1 cellular context compared by ENCODE assay signal in the genomic region with DNA sequence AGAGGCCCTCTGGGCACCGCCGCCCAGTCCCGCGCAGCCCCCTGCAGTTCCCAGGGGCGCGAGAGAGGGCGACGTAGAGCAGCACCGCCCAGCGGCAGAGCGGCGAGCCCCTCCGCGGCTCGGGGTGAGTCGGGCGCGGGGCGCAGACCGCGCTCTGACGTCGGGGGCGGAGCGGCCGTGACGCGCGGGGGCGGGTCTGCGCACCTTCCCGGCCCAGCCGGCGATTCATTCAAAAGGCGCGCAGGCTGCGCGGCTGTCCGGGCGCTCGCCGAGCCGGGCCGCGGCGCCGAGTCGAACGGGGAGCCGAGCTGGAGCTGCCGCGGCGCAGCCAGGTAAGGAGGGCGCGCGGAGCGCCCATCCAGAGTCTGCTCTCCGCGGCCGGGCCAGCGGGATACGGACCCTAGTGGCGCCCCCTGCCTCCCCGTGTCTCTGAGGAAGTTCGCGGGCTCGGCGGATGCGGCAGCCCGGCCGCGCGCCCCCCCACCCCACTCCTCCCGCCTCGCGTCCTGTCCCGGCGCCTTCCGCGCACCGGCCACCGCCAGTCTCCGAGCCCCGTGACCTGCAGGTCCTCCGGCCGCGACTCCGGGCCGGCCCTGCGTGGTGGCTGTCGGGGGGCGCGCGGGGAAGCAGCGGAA.
A peak's percentile ranks its signal among the peaks of the same experiment; 100 is the strongest.
TF ChIP-seq lines count a peak whose summit lies in the region.

A gene with protein sequence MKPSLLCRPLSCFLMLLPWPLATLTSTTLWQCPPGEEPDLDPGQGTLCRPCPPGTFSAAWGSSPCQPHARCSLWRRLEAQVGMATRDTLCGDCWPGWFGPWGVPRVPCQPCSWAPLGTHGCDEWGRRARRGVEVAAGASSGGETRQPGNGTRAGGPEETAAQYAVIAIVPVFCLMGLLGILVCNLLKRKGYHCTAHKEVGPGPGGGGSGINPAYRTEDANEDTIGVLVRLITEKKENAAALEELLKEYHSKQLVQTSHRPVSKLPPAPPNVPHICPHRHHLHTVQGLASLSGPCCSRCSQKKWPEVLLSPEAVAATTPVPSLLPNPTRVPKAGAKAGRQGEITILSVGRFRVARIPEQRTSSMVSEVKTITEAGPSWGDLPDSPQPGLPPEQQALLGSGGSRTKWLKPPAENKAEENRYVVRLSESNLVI (plus strand): TSS at position 232 of the 635 bp plus-strand sequence. CDS start 12,738 bp downstream, outside the sequence.

TF ChIP-seq in K562, 482 proteins besides CTCF, POLR2A, EP300 and RAD21 (continued from another document and continues in another):
- TF ChIP-seq, protein P1, sequence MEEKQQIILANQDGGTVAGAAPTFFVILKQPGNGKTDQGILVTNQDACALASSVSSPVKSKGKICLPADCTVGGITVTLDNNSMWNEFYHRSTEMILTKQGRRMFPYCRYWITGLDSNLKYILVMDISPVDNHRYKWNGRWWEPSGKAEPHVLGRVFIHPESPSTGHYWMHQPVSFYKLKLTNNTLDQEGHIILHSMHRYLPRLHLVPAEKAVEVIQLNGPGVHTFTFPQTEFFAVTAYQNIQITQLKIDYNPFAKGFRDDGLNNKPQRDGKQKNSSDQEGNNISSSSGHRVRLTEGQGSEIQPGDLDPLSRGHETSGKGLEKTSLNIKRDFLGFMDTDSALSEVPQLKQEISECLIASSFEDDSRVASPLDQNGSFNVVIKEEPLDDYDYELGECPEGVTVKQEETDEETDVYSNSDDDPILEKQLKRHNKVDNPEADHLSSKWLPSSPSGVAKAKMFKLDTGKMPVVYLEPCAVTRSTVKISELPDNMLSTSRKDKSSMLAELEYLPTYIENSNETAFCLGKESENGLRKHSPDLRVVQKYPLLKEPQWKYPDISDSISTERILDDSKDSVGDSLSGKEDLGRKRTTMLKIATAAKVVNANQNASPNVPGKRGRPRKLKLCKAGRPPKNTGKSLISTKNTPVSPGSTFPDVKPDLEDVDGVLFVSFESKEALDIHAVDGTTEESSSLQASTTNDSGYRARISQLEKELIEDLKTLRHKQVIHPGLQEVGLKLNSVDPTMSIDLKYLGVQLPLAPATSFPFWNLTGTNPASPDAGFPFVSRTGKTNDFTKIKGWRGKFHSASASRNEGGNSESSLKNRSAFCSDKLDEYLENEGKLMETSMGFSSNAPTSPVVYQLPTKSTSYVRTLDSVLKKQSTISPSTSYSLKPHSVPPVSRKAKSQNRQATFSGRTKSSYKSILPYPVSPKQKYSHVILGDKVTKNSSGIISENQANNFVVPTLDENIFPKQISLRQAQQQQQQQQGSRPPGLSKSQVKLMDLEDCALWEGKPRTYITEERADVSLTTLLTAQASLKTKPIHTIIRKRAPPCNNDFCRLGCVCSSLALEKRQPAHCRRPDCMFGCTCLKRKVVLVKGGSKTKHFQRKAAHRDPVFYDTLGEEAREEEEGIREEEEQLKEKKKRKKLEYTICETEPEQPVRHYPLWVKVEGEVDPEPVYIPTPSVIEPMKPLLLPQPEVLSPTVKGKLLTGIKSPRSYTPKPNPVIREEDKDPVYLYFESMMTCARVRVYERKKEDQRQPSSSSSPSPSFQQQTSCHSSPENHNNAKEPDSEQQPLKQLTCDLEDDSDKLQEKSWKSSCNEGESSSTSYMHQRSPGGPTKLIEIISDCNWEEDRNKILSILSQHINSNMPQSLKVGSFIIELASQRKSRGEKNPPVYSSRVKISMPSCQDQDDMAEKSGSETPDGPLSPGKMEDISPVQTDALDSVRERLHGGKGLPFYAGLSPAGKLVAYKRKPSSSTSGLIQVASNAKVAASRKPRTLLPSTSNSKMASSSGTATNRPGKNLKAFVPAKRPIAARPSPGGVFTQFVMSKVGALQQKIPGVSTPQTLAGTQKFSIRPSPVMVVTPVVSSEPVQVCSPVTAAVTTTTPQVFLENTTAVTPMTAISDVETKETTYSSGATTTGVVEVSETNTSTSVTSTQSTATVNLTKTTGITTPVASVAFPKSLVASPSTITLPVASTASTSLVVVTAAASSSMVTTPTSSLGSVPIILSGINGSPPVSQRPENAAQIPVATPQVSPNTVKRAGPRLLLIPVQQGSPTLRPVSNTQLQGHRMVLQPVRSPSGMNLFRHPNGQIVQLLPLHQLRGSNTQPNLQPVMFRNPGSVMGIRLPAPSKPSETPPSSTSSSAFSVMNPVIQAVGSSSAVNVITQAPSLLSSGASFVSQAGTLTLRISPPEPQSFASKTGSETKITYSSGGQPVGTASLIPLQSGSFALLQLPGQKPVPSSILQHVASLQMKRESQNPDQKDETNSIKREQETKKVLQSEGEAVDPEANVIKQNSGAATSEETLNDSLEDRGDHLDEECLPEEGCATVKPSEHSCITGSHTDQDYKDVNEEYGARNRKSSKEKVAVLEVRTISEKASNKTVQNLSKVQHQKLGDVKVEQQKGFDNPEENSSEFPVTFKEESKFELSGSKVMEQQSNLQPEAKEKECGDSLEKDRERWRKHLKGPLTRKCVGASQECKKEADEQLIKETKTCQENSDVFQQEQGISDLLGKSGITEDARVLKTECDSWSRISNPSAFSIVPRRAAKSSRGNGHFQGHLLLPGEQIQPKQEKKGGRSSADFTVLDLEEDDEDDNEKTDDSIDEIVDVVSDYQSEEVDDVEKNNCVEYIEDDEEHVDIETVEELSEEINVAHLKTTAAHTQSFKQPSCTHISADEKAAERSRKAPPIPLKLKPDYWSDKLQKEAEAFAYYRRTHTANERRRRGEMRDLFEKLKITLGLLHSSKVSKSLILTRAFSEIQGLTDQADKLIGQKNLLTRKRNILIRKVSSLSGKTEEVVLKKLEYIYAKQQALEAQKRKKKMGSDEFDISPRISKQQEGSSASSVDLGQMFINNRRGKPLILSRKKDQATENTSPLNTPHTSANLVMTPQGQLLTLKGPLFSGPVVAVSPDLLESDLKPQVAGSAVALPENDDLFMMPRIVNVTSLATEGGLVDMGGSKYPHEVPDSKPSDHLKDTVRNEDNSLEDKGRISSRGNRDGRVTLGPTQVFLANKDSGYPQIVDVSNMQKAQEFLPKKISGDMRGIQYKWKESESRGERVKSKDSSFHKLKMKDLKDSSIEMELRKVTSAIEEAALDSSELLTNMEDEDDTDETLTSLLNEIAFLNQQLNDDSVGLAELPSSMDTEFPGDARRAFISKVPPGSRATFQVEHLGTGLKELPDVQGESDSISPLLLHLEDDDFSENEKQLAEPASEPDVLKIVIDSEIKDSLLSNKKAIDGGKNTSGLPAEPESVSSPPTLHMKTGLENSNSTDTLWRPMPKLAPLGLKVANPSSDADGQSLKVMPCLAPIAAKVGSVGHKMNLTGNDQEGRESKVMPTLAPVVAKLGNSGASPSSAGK (IDR thresholded peaks at IDR 0.05) = no peak
- TF ChIP-seq MED1 (CRISPR knock-in tag; IDR thresholded peaks at IDR 0.05; ENCODE audit: borderline replicate concordance) (no peak), ZNF12 (CRISPR knock-in tag; IDR thresholded peaks at IDR 0.05) (no peak), RFX1 (IDR thresholded peaks at IDR 0.05) (no peak), MYNN (IDR thresholded peaks at IDR 0.05) (0 out of 2 replicates have a peak, but pooled peaks have one; percentile 16), MYNN (CRISPR knock-in tag; IDR thresholded peaks at IDR 0.05) (no peak), PHB (CRISPR knock-in tag; IDR thresholded peaks at IDR 0.05) (no peak), SRSF9 (IDR thresholded peaks at IDR 0.05; ENCODE audit: borderline replicate concordance, low read depth, low read length) (no peak), HMG20A (CRISPR knock-in tag; conservative IDR thresholded peaks at IDR 0.05) (no peak), ZBED1 (IDR thresholded peaks at IDR 0.05) (no peak), NFXL1 (CRISPR knock-in tag; IDR thresholded peaks at IDR 0.05) (no peak), ZNF79 (CRISPR knock-in tag; IDR thresholded peaks at IDR 0.05; ENCODE audit: low read depth) (no peak), KDM2B (CRISPR knock-in tag; IDR thresholded peaks at IDR 0.05) (no peak), POLR3G (IDR thresholded peaks at IDR 0.05; ENCODE audit: extremely low read depth, insufficient read length, insufficient replicate concordance) (no peak), RBM25 (IDR thresholded peaks at IDR 0.05; ENCODE audit: low read depth, low read length, severe bottlenecking) (no peak), C11orf30 (IDR thresholded peaks at IDR 0.05; ENCODE audit: low read depth) (no peak), TCFL5 (CRISPR knock-in tag; conservative IDR thresholded peaks at IDR 0.05) (no peak), BMI1 (IDR thresholded peaks at IDR 0.05; ENCODE audit: low read length) (no peak), POLR2G (IDR thresholded peaks at IDR 0.05; ENCODE audit: low read depth, low read length) (peak; percentile 95), ZBTB1 (CRISPR knock-in tag; IDR thresholded peaks at IDR 0.05; ENCODE audit: borderline replicate concordance, low read depth) (no peak), HDAC2 (IDR thresholded peaks at IDR 0.05) (no peak), NFIX (CRISPR knock-in tag; IDR thresholded peaks at IDR 0.05; ENCODE audit: low read depth) (no peak), RFX5 (IDR thresholded peaks at IDR 0.05; ENCODE audit: low read depth, low read length) (no peak), SAFB2 (IDR thresholded peaks at IDR 0.05; ENCODE audit: borderline replicate concordance, low read depth, low read length, severe bottlenecking) (no peak), ZNF121 (CRISPR knock-in tag; conservative IDR thresholded peaks at IDR 0.05) (no peak)
- TF ChIP-seq, protein P2, sequence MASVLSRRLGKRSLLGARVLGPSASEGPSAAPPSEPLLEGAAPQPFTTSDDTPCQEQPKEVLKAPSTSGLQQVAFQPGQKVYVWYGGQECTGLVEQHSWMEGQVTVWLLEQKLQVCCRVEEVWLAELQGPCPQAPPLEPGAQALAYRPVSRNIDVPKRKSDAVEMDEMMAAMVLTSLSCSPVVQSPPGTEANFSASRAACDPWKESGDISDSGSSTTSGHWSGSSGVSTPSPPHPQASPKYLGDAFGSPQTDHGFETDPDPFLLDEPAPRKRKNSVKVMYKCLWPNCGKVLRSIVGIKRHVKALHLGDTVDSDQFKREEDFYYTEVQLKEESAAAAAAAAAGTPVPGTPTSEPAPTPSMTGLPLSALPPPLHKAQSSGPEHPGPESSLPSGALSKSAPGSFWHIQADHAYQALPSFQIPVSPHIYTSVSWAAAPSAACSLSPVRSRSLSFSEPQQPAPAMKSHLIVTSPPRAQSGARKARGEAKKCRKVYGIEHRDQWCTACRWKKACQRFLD (CRISPR knock-in tag; IDR thresholded peaks at IDR 0.05) = peak; percentile 44; the same call in 1 of the 2 replicates
- TF ChIP-seq, protein P3, sequence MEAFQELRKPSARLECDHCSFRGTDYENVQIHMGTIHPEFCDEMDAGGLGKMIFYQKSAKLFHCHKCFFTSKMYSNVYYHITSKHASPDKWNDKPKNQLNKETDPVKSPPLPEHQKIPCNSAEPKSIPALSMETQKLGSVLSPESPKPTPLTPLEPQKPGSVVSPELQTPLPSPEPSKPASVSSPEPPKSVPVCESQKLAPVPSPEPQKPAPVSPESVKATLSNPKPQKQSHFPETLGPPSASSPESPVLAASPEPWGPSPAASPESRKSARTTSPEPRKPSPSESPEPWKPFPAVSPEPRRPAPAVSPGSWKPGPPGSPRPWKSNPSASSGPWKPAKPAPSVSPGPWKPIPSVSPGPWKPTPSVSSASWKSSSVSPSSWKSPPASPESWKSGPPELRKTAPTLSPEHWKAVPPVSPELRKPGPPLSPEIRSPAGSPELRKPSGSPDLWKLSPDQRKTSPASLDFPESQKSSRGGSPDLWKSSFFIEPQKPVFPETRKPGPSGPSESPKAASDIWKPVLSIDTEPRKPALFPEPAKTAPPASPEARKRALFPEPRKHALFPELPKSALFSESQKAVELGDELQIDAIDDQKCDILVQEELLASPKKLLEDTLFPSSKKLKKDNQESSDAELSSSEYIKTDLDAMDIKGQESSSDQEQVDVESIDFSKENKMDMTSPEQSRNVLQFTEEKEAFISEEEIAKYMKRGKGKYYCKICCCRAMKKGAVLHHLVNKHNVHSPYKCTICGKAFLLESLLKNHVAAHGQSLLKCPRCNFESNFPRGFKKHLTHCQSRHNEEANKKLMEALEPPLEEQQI (IDR thresholded peaks at IDR 0.05) = no peak
- TF ChIP-seq, protein P4, sequence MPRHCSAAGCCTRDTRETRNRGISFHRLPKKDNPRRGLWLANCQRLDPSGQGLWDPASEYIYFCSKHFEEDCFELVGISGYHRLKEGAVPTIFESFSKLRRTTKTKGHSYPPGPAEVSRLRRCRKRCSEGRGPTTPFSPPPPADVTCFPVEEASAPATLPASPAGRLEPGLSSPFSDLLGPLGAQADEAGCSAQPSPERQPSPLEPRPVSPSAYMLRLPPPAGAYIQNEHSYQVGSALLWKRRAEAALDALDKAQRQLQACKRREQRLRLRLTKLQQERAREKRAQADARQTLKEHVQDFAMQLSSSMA (CRISPR knock-in tag; IDR thresholded peaks at IDR 0.05) = no peak
- TF ChIP-seq, protein P5, sequence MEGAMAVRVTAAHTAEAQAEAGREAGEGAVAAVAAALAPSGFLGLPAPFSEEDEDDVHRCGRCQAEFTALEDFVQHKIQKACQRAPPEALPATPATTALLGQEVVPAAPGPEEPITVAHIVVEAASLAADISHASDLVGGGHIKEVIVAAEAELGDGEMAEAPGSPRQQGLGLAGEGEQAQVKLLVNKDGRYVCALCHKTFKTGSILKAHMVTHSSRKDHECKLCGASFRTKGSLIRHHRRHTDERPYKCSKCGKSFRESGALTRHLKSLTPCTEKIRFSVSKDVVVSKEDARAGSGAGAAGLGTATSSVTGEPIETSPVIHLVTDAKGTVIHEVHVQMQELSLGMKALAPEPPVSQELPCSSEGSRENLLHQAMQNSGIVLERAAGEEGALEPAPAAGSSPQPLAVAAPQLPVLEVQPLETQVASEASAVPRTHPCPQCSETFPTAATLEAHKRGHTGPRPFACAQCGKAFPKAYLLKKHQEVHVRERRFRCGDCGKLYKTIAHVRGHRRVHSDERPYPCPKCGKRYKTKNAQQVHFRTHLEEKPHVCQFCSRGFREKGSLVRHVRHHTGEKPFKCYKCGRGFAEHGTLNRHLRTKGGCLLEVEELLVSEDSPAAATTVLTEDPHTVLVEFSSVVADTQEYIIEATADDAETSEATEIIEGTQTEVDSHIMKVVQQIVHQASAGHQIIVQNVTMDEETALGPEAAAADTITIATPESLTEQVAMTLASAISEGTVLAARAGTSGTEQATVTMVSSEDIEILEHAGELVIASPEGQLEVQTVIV (CRISPR knock-in tag; IDR thresholded peaks at IDR 0.05; ENCODE audit: borderline replicate concordance) = no peak
- TF ChIP-seq, protein P6, sequence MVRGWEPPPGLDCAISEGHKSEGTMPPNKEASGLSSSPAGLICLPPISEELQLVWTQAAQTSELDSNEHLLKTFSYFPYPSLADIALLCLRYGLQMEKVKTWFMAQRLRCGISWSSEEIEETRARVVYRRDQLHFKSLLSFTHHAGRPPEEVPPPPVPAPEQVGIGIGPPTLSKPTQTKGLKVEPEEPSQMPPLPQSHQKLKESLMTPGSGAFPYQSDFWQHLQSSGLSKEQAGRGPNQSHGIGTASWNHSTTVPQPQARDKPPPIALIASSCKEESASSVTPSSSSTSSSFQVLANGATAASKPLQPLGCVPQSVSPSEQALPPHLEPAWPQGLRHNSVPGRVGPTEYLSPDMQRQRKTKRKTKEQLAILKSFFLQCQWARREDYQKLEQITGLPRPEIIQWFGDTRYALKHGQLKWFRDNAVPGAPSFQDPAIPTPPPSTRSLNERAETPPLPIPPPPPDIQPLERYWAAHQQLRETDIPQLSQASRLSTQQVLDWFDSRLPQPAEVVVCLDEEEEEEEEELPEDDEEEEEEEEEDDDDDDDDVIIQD (CRISPR knock-in tag; IDR thresholded peaks at IDR 0.05) = no peak
